ENCODE assay signal across 15 cellular contexts in genomic region chr21:46674430-46675007, GRCh38. TPM values are rescaled to one million over a fixed set of nuclear protein-coding genes. Genes with fewer than 3 reads are reported as not detected.
DNase-seq lines count a peak whose midpoint lies in the region; ATAC-seq, FAIRE-seq and TF ChIP-seq lines count a peak whose summit lies in the region.
"Had no signal": no experiment of that assay in that cellular context is flagged by ENCODE, and none has a peak within 500 bp of the region (broad histone marks: within the 10 kb centered on the region; RNA-seq: fewer than 3 reads in every experiment).

No MANE protein-coding gene starts in this region.

- no peak overlapping the region for H3K4me3 ChIP-seq in HEK293 (ENCODE audit: low read depth, low read length)
- H3K4me3 ChIP-seq in K562, result no peak overlapping the region
- H3K4me3 ChIP-seq: BLaER1 had no signal

- no peak overlapping the region for H3K9ac ChIP-seq in K562 (ENCODE audit: insufficient read depth in 1 of 2, low read depth in 2 of 2, low read length in 2 of 2)
- H3K9ac ChIP-seq: BLaER1 had no signal

- POLR2A ChIA-PET in HEK293 (lab: Yijun Ruan, JAX) (no interaction called here), K562 (lab: Yijun Ruan, JAX) (no interaction called here)

- ATAC-seq in K562 (peak; percentile 54; the same call in 2 of the 3 replicates), esophagus mucosa (peak; percentile 23)

- H4K20me1 ChIP-seq in K562 (replicated peaks; ENCODE audit: control insufficient read depth, insufficient read depth, low read length), result no peaks in the 10 kb centered on the region
- H4K20me1 ChIP-seq: BLaER1 had no signal

- no peaks in the 10 kb centered on the region for H3K4me1 ChIP-seq in HEK293 (ENCODE audit: control insufficient read depth, insufficient read depth, low read length)
- H3K4me1 ChIP-seq in K562 (replicated peaks in 1 of 2; ENCODE audit: control insufficient read depth in 2 of 2, insufficient read depth in 2 of 2, low read length in 2 of 2), result peaks cover 3 to 5% of the 10 kb centered on the region in 2 experiments; a peak in 2 of 5 replicates

- CTCF ChIA-PET in HEK293 (lab: Yijun Ruan, JAX) (no interaction called here), K562 (lab: Yijun Ruan, JAX; ENCODE audit: low intra/inter-chr PET ratio) (no interaction called here)

- TF ChIP-seq EP300 in K562 (IDR thresholded peaks at IDR 0.05; ENCODE audit: low read length), result no peak

- H3K9me1 ChIP-seq in K562 (ENCODE audit: control insufficient read depth, insufficient read depth, low read length), result no peaks in the 10 kb centered on the region

- WGBS in K562 (ENCODE audit: insufficient coverage, low coverage, missing lambda C conversion rate), result 42% methylated on average over 9 of the region's 9 CpGs

- no peak for TF ChIP-seq POLR2A in K562 (conservative IDR thresholded peaks at IDR 0.05)

- H3K36me3 ChIP-seq in HEK293 (ENCODE audit: control insufficient read depth in 2 of 2, insufficient read depth in 1 of 2, low read length in 2 of 2), result no peaks in the 10 kb centered on the region
- H3K36me3 ChIP-seq in K562 (ENCODE audit: control insufficient read depth, insufficient read depth, low read length), result no peaks in the 10 kb centered on the region
- H3K36me3 ChIP-seq: BLaER1 had no signal

- in situ Hi-C loops in K562 (cut with MboI), result no loop called here

- no peak for FAIRE-seq in K562 (lab: Jason Lieb, UNC)

- H3K9me3 ChIP-seq in HEK293 (ENCODE audit: control insufficient read depth, insufficient read depth, low read depth, low read length), result no peaks in the 10 kb centered on the region
- H3K9me3 ChIP-seq in K562 (replicated peaks; ENCODE audit: control insufficient read depth, insufficient read depth, low read depth, low read length), result no peaks in the 10 kb centered on the region
- H3K9me3 ChIP-seq: BLaER1 had no signal

- H3K27me3 ChIP-seq in K562 (ENCODE audit: control insufficient read depth in 2 of 2, insufficient read depth in 2 of 2, low read length in 2 of 2), result no peaks in the 10 kb centered on the region

- intact Hi-C loops in K562 (cut with micrococcal nuclease), result no loop called here
- intact Hi-C loops in posterior vena cava (cut with DNase I), result no loop called here

- H2AFZ ChIP-seq in K562 (ENCODE audit: low read depth, low read length), result no peak overlapping the region

- DNase-seq in K562 (ENCODE audit: extremely low read depth in 1 of 4, low spot score in 3 of 4) (no peak), posterior vena cava (ENCODE audit: low spot score) (peak; percentile 52), EL (no peak), retina (no peak), cerebellar nuclear complex (lab: John Stamatoyannopoulos, UW) (no peak)
- DNase-seq: 8988T; CD4-positive, alpha-beta memory T cell; DMS153; DMS79; GF-D8; GOT3; H9 had no signal

- TF ChIP-seq RAD21 in K562 (CRISPR knock-in tag; conservative IDR thresholded peaks at IDR 0.05 in 1 of 2, IDR thresholded peaks at IDR 0.05 in 1 of 2), result no peak

- H3K27ac ChIP-seq in HEK293 (ENCODE audit: extremely low read depth, low read depth, low read length) (no peak overlapping the region), K562 (ENCODE audit: extremely low read depth, low read depth, low read length) (no peak overlapping the region)
- H3K27ac ChIP-seq: BLaER1 had no signal

- H3K79me2 ChIP-seq in K562 (ENCODE audit: control insufficient read depth, insufficient read depth, low read length), result no peaks in the 10 kb centered on the region

- no peak for TF ChIP-seq CTCF in HEK293 (tag by site-specific recombination; IDR thresholded peaks at IDR 0.05)
- TF ChIP-seq CTCF in K562 (IDR thresholded peaks at IDR 0.05 in 2 of 3, conservative IDR thresholded peaks at IDR 0.05 in 1 of 3; ENCODE audit: insufficient read depth in 2 of 3, low read depth in 1 of 3, low read length in 3 of 3), result no peak

- BruUV-seq in K562 (replicated peaks; lab: Mats Ljungman, UMichigan), result no TSS peak

- no peak overlapping the region for H3K4me2 ChIP-seq in K562 (ENCODE audit: insufficient read depth, low read length)
- H3K4me2 ChIP-seq: BLaER1 had no signal

TF ChIP-seq in HEK293, 187 proteins besides CTCF, POLR2A, EP300 and RAD21:
- TF ChIP-seq ZIC2 (tag by site-specific recombination; IDR thresholded peaks at IDR 0.05) (peak; percentile 39), PRDM1 (tag by site-specific recombination; IDR thresholded peaks at IDR 0.05) (peak; percentile 99), ZNF692 (tag by site-specific recombination; IDR thresholded peaks at IDR 0.05) (no peak)
TF ChIP-seq in HEK293: peak in this region for 2.

TF ChIP-seq in K562, 482 proteins besides CTCF, POLR2A, EP300 and RAD21 (continues in another document):
- TF ChIP-seq CREB5 (CRISPR knock-in tag; IDR thresholded peaks at IDR 0.05) (no peak), ZNF695 (CRISPR knock-in tag; IDR thresholded peaks at IDR 0.05) (no peak), TAF15 (IDR thresholded peaks at IDR 0.05; ENCODE audit: low read depth, low read length) (no peak), LCOR (CRISPR knock-in tag; IDR thresholded peaks at IDR 0.05) (no peak), ZNF511 (CRISPR knock-in tag; IDR thresholded peaks at IDR 0.05) (no peak), VEZF1 (CRISPR knock-in tag; IDR thresholded peaks at IDR 0.05) (no peak), DACH1 (IDR thresholded peaks at IDR 0.05; ENCODE audit: partially characterized antibody) (no peak), GTF3C2 (IDR thresholded peaks at IDR 0.05; ENCODE audit: borderline replicate concordance, extremely low read depth, insufficient read length) (no peak)

RNA-seq across cellular contexts. Expression of gene PRMT2, which starts 39.0 kb away (rescaled TPM):
- 57.9 and 74.0 TPM in 2 replicates for total RNA-seq in K562 (2011; cell fraction: chromatin; rRNA removed; ENCODE audit: low replicate concordance)
- total RNA-seq in K562 (2011; cell fraction: nucleolus; rRNA removed), result 39.0 and 43.6 TPM in 2 replicates
- total RNA-seq in K562 (2011; cell fraction: nucleoplasm; rRNA removed), result 48.0 and 70.5 TPM in 2 replicates
- 59.9 and 68.1 TPM in 2 replicates for total RNA-seq in K562 (2014; rRNA removed)
- 35.1 and 43.5 TPM in 2 replicates for total RNA-seq in K562 (2014; rRNA removed; fragmentation: Illumina TruSeq; extraction: Trizol)
- total RNA-seq in K562 (2015; rRNA removed; fragmentation: Illumina TruSeq; extraction: Trizol), result 57.0 and 59.3 TPM in 2 replicates
- 48.0 and 52.7 TPM in 2 replicates for total RNA-seq in K562 (2021)
- 85.7 and 87.0 TPM in 2 replicates for polyA plus RNA-seq in K562 (2011; rRNA removed)
- polyA plus RNA-seq in K562 (2011; cell fraction: cytosol; rRNA removed), result 87.3 and 99.4 TPM in 2 replicates
- polyA plus RNA-seq in K562 (2011; cell fraction: nucleus; rRNA removed), result 127 and 129 TPM in 2 replicates
- polyA plus RNA-seq in K562 (2012), result 72.9 and 73.8 TPM in 2 replicates
- polyA plus RNA-seq in K562 (2014; fragmentation: Illumina TruSeq; extraction: Trizol), result 49.8 and 56.3 TPM in 2 replicates
- polyA plus RNA-seq in K562 (2014; fragmentation: Nextera tagmentation; extraction: Ambion mirVana), result 10 to 100 TPM; 37.2 to 70.9 TPM
- 69.6 and 73.7 TPM in 2 replicates for polyA plus RNA-seq in K562 (2014; rRNA removed)
- polyA minus RNA-seq in K562 (2011; rRNA and poly(A)+ RNA removed), result 48.8 and 62.4 TPM in 2 replicates
- polyA minus RNA-seq in K562 (2011; cell fraction: cytosol; rRNA and poly(A)+ RNA removed), result 23.8 and 28.9 TPM in 2 replicates
- 30.3 and 39.5 TPM in 2 replicates for polyA minus RNA-seq in K562 (2011; cell fraction: nucleus; rRNA and poly(A)+ RNA removed)
- 71.1 TPM for total RNA-seq in esophagus mucosa
- 10 to 100 TPM; 91.3 to 93.0 TPM for total RNA-seq in posterior vena cava
